ENCODE assay signal across 18 cellular contexts in the genomic region with DNA sequence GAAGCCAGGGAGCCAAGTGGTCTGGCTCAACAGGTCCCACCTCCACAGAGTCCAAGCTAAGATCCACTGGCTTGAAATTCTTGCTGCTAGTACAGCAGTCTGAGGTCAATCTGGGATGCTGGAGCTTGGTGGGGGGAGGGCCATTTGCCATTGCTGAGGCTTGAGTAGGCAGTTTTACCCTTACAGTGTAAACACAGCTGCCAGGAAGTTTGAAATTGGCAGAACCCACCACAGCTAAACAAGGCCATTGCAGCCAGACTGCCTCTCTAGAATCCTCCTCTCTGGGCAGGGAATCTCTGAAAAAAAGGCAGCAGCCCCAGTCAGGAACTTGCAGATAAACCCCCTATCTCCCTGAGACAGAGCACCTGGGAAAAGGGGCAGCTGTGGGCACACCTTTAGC.
"Had no signal": no experiment of that assay in that cellular context is flagged by ENCODE, and none has a peak within 500 bp of the region (broad histone marks: within the 10 kb centered on the region; RNA-seq: fewer than 3 reads in every experiment).

No MANE protein-coding gene starts in this region.

- ATAC-seq: activated naive CD4-positive, alpha-beta T cell treated with anti-CD3 and anti-CD28 coated beads, Interleukin-2, amount 50 U/mL, for 72 hours; activated T-cell treated with anti-CD3 and anti-CD28 coated beads, Interleukin-2, amount 50 U/mL, for 72 hours; heart left ventricle; naive thymus-derived CD8-positive, alpha-beta T cell; psoas muscle; stimulated activated naive CD8-positive, alpha-beta T cell treated with anti-CD3 and anti-CD28 coated beads, Interleukin-15, Interleukin-2, amounts not matched to agents 100 U/mL and 50 U/mL, for 24 hours had no signal

- DNase-seq: activated CD4-positive, alpha-beta T cell treated with anti-CD3 and anti-CD28 coated beads for 4 hours; activated CD4-positive, alpha-beta T cell treated with anti-CD3 and anti-CD28 coated beads, Interleukin-2, amount 50 U/mL, for 4 hours; activated naive CD4-positive, alpha-beta T cell; activated T-cell treated with anti-CD3 and anti-CD28 coated beads for 4 hours; activated T-cell treated with anti-CD3 and anti-CD28 coated beads, Interleukin-2, amount 50 U/mL, for 72 hours; effector memory CD4-positive, alpha-beta T cell; erythroblast; heart left ventricle; hypothalamus; naive thymus-derived CD8-positive, alpha-beta T cell; occipital lobe; psoas muscle; stimulated activated CD4-positive, alpha-beta T cell treated with anti-CD3 and anti-CD28 coated beads, Interleukin-2, amount 100 ng/mL, for 48 hours; stimulated activated naive CD8-positive, alpha-beta T cell treated with anti-CD3 and anti-CD28 coated beads, Interleukin-15, Interleukin-2, amounts not matched to agents 100 U/mL and 50 U/mL, for 24 hours; T-helper 9 cell; testis; transverse colon had no signal
